Comparison of ENCODE assay signal across 1 cellular context in the genomic region with DNA sequence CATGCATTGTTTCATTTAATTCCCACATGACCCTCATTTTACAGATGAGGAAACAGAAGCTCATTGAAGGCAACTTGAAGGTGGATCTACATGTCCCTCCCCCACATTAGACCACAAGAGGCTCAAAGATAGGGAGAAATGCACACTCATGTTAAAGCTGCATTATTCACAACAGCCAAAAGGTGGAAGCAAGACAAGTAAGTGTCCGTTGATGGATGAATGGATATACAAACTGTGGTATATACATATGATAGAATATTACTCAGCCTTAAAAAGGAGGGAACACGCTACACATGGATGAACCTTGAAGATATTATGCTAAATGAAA.
TF ChIP-seq lines count a peak whose summit lies in the region.

No MANE protein-coding gene starts in this region.

TF ChIP-seq in H1, 55 proteins besides CTCF, POLR2A, EP300 and RAD21 (continued from another document):
- TF ChIP-seq CEBPB (IDR thresholded peaks at IDR 0.05; ENCODE audit: low read depth, low read length) (no peak), FOSL1 (IDR thresholded peaks at IDR 0.05; ENCODE audit: insufficient read depth, low read depth, low read length) (no peak), SP1 (IDR thresholded peaks at IDR 0.05; ENCODE audit: low read depth, low read length) (no peak), PHF8 (conservative IDR thresholded peaks at IDR 0.05; ENCODE audit: low read depth, low read length) (no peak), BACH1 (IDR thresholded peaks at IDR 0.05; ENCODE audit: low read length) (no peak), BRCA1 (IDR thresholded peaks at IDR 0.05; ENCODE audit: low read depth, low read length) (no peak), NANOG (IDR thresholded peaks at IDR 0.05; ENCODE audit: insufficient read depth, low read depth, low read length, poor library complexity, severe bottlenecking) (no peak), SP4 (IDR thresholded peaks at IDR 0.05; ENCODE audit: low read length) (no peak), CBX5 (IDR thresholded peaks at IDR 0.05; ENCODE audit: low read depth, low read length) (no peak)
